ENCODE assay signal across 2 cellular contexts in the genomic region with DNA sequence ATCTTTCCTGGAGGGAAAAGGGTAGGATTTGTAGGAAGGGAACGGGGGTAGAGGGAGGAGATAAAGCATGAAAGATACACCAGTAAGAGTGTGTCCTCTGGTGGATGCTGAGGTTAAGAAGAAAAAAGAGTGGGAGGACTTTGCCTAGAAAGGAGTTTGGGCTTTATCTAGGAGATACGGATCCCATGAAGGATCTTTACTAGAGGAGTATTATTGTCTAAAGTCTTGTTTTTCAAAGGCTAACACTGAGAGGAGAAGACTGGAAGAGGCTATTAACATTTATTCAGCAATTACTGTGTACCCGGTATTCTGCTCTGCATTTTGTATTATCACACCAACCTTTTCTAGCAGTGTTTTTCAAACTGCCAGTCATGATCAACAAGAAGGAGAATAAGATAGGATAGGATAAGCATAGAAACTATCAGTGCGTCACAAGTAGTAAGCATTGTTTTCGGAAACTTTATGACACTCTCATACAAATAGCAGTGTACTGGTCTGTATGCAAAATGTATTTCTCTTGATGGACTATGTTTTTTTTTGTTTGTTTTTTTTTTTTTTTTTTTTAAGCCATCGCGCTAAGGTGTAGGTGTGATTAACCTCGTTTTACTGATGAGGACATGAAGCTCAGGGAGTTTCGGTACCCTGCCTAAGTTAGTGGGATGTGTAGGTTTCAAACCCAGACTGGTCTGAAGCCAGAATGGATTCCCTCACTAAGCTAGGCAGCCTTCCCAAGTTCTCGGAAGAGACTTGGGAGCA.
TF ChIP-seq lines count a peak whose summit lies in the region.

No MANE protein-coding gene starts in this region.

TF ChIP-seq in H1, 55 proteins besides CTCF, POLR2A, EP300 and RAD21:
- TF ChIP-seq CHD1 (IDR thresholded peaks at IDR 0.05; ENCODE audit: low read depth, low read length) (no peak), CBX5 (IDR thresholded peaks at IDR 0.05; ENCODE audit: low read depth, low read length) (no peak), ATF3 (IDR thresholded peaks at IDR 0.05; ENCODE audit: insufficient read depth, low read depth, low read length) (no peak), RFX5 (IDR thresholded peaks at IDR 0.05; ENCODE audit: borderline replicate concordance, low read depth, low read length) (no peak)
- TF ChIP-seq, protein P1, sequence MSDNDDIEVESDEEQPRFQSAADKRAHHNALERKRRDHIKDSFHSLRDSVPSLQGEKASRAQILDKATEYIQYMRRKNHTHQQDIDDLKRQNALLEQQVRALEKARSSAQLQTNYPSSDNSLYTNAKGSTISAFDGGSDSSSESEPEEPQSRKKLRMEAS (IDR thresholded peaks at IDR 0.05), result 0 out of 2 replicates have a peak, but pooled peaks have one; percentile 2

TF ChIP-seq in neural cell, 6 proteins besides CTCF, POLR2A, EP300 and RAD21:
- no peak for TF ChIP-seq TAF1 (IDR thresholded peaks at IDR 0.05; ENCODE audit: low read depth)
- TF ChIP-seq POLR2AphosphoS5 (IDR thresholded peaks at IDR 0.05), result no peak
- no peak for TF ChIP-seq MXI1 (conservative IDR thresholded peaks at IDR 0.05; ENCODE audit: poor library complexity, severe bottlenecking)
- no peak for TF ChIP-seq REST (IDR thresholded peaks at IDR 0.05; ENCODE audit: borderline replicate concordance)
- no peak for TF ChIP-seq SMC3 (conservative IDR thresholded peaks at IDR 0.05; ENCODE audit: poor library complexity)
- no peak for TF ChIP-seq EZH2 (IDR thresholded peaks at IDR 0.05; ENCODE audit: borderline replicate concordance, insufficient read depth, low read length, poor library complexity, severe bottlenecking)
TF ChIP-seq in neural cell: peak in this region for 0.
